Comparison of ENCODE assay signal across 21 cellular contexts in the genomic region with DNA sequence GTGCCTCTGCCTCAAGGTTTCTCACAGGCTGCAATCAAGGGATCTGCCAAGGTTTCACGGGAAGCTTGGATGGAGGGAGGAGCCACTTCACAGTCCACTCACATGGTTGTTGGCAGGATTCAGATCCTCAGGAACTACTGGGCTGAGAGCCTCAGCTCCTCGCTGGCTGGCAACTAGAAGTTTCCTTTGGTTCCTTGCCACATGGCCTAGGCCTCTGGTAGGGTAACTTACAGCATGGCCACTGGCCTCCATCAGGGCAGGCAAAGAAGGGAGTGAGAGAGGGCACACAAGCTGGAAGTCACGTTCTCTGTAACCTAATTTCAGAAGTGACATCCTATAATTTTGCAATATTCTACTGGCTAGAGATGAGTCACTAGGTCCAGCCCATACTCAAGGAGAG. TPM values are rescaled to one million over a fixed set of nuclear protein-coding genes. Genes with fewer than 3 reads are reported as not detected.
DNase-seq lines count a peak whose midpoint lies in the region; ATAC-seq and TF ChIP-seq lines count a peak whose summit lies in the region.
"Had no signal": no experiment of that assay in that cellular context is flagged by ENCODE, and none has a peak within 500 bp of the region (broad histone marks: within the 10 kb centered on the region; RNA-seq: fewer than 3 reads in every experiment).

No MANE protein-coding gene starts in this region.

- H3K36me3 ChIP-seq in left ventricle myocardium inferior = no peaks in the 10 kb centered on the region
- H3K36me3 ChIP-seq: tibial nerve had no signal

- H3K27ac ChIP-seq in left ventricle myocardium inferior (replicated peaks) = no peak overlapping the region
- peak overlapping the region; percentile 89 for H3K27ac ChIP-seq in cingulate gyrus (ENCODE audit: low read depth, low read length)
- H3K27ac ChIP-seq: tibial nerve had no signal

- no peaks in the 10 kb centered on the region for H3K9me3 ChIP-seq in left ventricle myocardium inferior (replicated peaks)
- H3K9me3 ChIP-seq: SK-N-SH, tibial nerve had no signal

- peaks cover 7% of the 10 kb centered on the region for H3K4me1 ChIP-seq in left ventricle myocardium inferior
- H3K4me1 ChIP-seq: tibial nerve had no signal

- ATAC-seq in Right ventricle myocardium superior (ENCODE audit: poor library complexity) = peak; percentile 36
- ATAC-seq in activated naive CD4-positive, alpha-beta T cell treated with anti-CD3 and anti-CD28 coated beads, Interleukin-2, amount 50 U/mL, for 72 hours = no peak
- ATAC-seq in HG03439 (IDR thresholded peaks at IDR 0.05; ENCODE audit: unreplicated experiment) = no peak
- no peak for ATAC-seq in HG03378 (IDR thresholded peaks at IDR 0.05; ENCODE audit: unreplicated experiment)
- ATAC-seq: PC-3 had no signal

- peaks cover 0 to 3% of the 10 kb centered on the region in 2 donors for H3K9me3 Mint-ChIP-seq in activated naive CD4-positive, alpha-beta T cell treated with anti-CD3 and anti-CD28 coated beads, Interleukin-2, amount 50 U/mL, for 72 hours
- H3K9me3 Mint-ChIP-seq: brain, nephron had no signal

- intact Hi-C loops in Right ventricle myocardium superior (cut with DNase I) (no loop called here), left ventricle myocardium inferior (cut with micrococcal nuclease) (no loop called here)

- DNase-seq in Right ventricle myocardium superior = no peak
- DNase-seq in left ventricle myocardium inferior = no peak
- DNase-seq in nucleus accumbens (lab: John Stamatoyannopoulos, UW) = peak in 39 of 56 donors; percentile 9 to 74 (median 43)
- no peak for DNase-seq in activated naive CD4-positive, alpha-beta T cell treated with anti-CD3 and anti-CD28 coated beads, Interleukin-2, amount 50 U/mL, for 72 hours (ENCODE audit: low spot score in 2 of 2)
- DNase-seq in NCI-H187 (lab: John Stamatoyannopoulos, UW) = no peak
- DNase-seq: ACHN; activated CD4-positive, alpha-beta T cell treated with anti-CD3 and anti-CD28 coated beads, Interleukin-2, amount 50 U/mL, for 48 hours; H7; MM.1S; NCI-H2029 treated with DMSO at 0.1 percent for 48 hours; NCI-H524 treated with DMSO at 0.1 percent for 48 hours; PC-3; SK-N-SH; stimulated activated CD4-positive, alpha-beta T cell treated with anti-CD3 and anti-CD28 coated beads, Interleukin-2, amount 100 ng/mL, for 24 hours had no signal

- H3K27me3 ChIP-seq in left ventricle myocardium inferior (ENCODE audit: low read depth) = peaks cover 41% of the 10 kb centered on the region
- H3K27me3 ChIP-seq: tibial nerve had no signal

- H3K36me3 Mint-ChIP-seq in activated naive CD4-positive, alpha-beta T cell treated with anti-CD3 and anti-CD28 coated beads, Interleukin-2, amount 50 U/mL, for 72 hours = no peaks in the 10 kb centered on the region
- H3K36me3 Mint-ChIP-seq: brain had no signal

- H3K27ac Mint-ChIP-seq in activated naive CD4-positive, alpha-beta T cell treated with anti-CD3 and anti-CD28 coated beads, Interleukin-2, amount 50 U/mL, for 72 hours = no peak overlapping the region
- H3K27ac Mint-ChIP-seq: brain, nephron had no signal

- no peak overlapping the region for H3K4me3 ChIP-seq in left ventricle myocardium inferior
- H3K4me3 ChIP-seq: lung, tibial nerve had no signal

- no peak for TF ChIP-seq CTCF in left ventricle myocardium inferior (IDR thresholded peaks at IDR 0.05; ENCODE audit: borderline replicate concordance)

RNA-seq across cellular contexts. Expression of a gene that starts 32.2 kb away (rescaled TPM):
- total RNA-seq in Right ventricle myocardium superior = 19.6 TPM
- 28.6 TPM for total RNA-seq in left ventricle myocardium inferior
- not detected for total RNA-seq in activated naive CD4-positive, alpha-beta T cell treated with anti-CD3 and anti-CD28 coated beads, Interleukin-2, amount 50 U/mL, for 72 hours

Comparison
In these comparisons a context has a peak if more than half of its experiments do, and no peak if none do; other contexts are left out.
1. DNase-seq: peak in nucleus accumbens (39 of 56); none in Right ventricle myocardium superior (single experiment), left ventricle myocardium inferior (single experiment), activated naive CD4-positive, alpha-beta T cell treated with anti-CD3 and anti-CD28 coated beads, Interleukin-2, amount 50 U/mL, for 72 hours (0 of 2) and NCI-H187 (0 of 2).
2. RNA of a gene that starts 32.2 kb away (total RNA-seq): 28.6 TPM in left ventricle myocardium inferior (single experiment) and 19.6 TPM in Right ventricle myocardium superior (single experiment); not detected in activated naive CD4-positive, alpha-beta T cell treated with anti-CD3 and anti-CD28 coated beads, Interleukin-2, amount 50 U/mL, for 72 hours; every median in the first group is over 10 times any median in the second.